ENCODE assay signal across 9 cellular contexts in the genomic region with DNA sequence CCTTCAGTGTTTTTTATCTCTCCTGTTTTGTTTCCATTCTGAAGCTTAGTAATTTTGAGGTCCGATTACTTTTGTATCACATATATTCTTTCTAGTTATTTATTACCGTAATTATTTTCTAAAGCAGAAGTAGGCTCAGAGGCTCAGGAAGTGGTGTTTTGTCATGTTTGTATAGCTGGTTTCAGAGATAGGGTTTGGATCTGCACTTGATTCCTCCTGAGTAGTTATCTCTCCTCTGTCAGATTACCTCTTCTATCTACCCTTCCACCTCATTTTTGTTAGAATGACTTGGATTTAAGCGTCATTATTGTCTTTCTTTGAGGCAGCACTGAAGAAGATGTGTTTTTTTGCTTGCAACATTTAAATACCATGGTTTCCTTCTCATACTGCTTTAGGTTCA.
DNase-seq lines count a peak whose midpoint lies in the region; ATAC-seq, FAIRE-seq and TF ChIP-seq lines count a peak whose summit lies in the region.
"Had no signal": no experiment of that assay in that cellular context is flagged by ENCODE, and none has a peak within 500 bp of the region (broad histone marks: within the 10 kb centered on the region; RNA-seq: fewer than 3 reads in every experiment).

No MANE protein-coding gene starts in this region.

- CTCF ChIA-PET in RWPE1 (lab: Yijun Ruan, JAX) = interaction anchor here (0.6 to 1.5 kb wide), 9 partner anchors 10 to 847 kb away, joined by 3 to 5 read pairs (median 3); no protein-coding TSS in a partner anchor

- H3K9ac ChIP-seq in MM.1S (ENCODE audit: low read length) = no peak overlapping the region

- H4K20me1 ChIP-seq in MM.1S (ENCODE audit: insufficient read depth, low read length) = no peaks in the 10 kb centered on the region

- peaks cover 22% of the 10 kb centered on the region for H3K4me1 Mint-ChIP-seq in endothelial cell (ENCODE audit: unreplicated experiment)

- no peak overlapping the region for H2AFZ ChIP-seq in MM.1S (ENCODE audit: low read length)

- TF ChIP-seq CTCF in endothelial cell (IDR thresholded peaks at IDR 0.05; ENCODE audit: unreplicated experiment) (no peak), RWPE1 (conservative IDR thresholded peaks at IDR 0.05; ENCODE audit: low read depth) (no peak), MM.1S (IDR thresholded peaks at IDR 0.05; ENCODE audit: low read length) (no peak)

- in situ Hi-C loops in KBM-7 (cut with MboI; ENCODE audit: low pct_unique_long_range_greater_than_20kb, low sequenced_read_pairs) = no loop called here

- no peaks in the 10 kb centered on the region for H3K4me1 ChIP-seq in MM.1S (ENCODE audit: low read length)

- H3F3A ChIP-seq in MM.1S (ENCODE audit: insufficient read depth, low read length) = no peaks in the 10 kb centered on the region

- no peaks in the 10 kb centered on the region for H3K79me2 ChIP-seq in MM.1S (ENCODE audit: low read length)

- no peaks in the 10 kb centered on the region for H3K9me3 ChIP-seq in MM.1S (replicated peaks; ENCODE audit: insufficient read depth, low read length)

- ATAC-seq in GM18502 (IDR thresholded peaks at IDR 0.05; ENCODE audit: poor library complexity, unreplicated experiment) (peak; percentile 55), GM21576 (IDR thresholded peaks at IDR 0.05; ENCODE audit: unreplicated experiment) (peak; percentile 40)

- H3K27me3 Mint-ChIP-seq in endothelial cell (ENCODE audit: unreplicated experiment) = peaks cover 6% of the 10 kb centered on the region

- H3K36me3 ChIP-seq in MM.1S (replicated peaks; ENCODE audit: insufficient read depth, low read length) = no peaks in the 10 kb centered on the region

- no peaks in the 10 kb centered on the region for H3K9me3 Mint-ChIP-seq in endothelial cell (ENCODE audit: unreplicated experiment)

- no peak overlapping the region for H3K4me2 ChIP-seq in MM.1S (ENCODE audit: low read depth, low read length)

- H3K9me2 ChIP-seq in MM.1S (replicated peaks; ENCODE audit: insufficient read depth, low read length) = no peaks in the 10 kb centered on the region

- H3K27ac ChIP-seq in RWPE1 = no peak overlapping the region
- H3K27ac ChIP-seq in MM.1S (ENCODE audit: low read length) = no peak overlapping the region
- H3K27ac ChIP-seq: SK-N-MC had no signal

- POLR2A ChIA-PET in RWPE1 (lab: Yijun Ruan, JAX; ENCODE audit: low non-redundant PET) = no interaction called here

- DNase-seq in KBM-7 = peak; percentile 89
- DNase-seq in endothelial cell (ENCODE audit: low spot score) = no peak
- DNase-seq in RWPE1 (ENCODE audit: low spot score) = no peak
- no peak for DNase-seq in frontal cortex (ENCODE audit: low spot score in 2 of 2)
- DNase-seq in NCI-H1436 treated with DMSO at 0.1 percent for 48 hours (lab: John Stamatoyannopoulos, UW) = no peak
- DNase-seq in MM.1S = no peak

- H3K4me3 ChIP-seq in MM.1S (ENCODE audit: low read length) = no peak overlapping the region
- H3K4me3 ChIP-seq: SK-N-MC had no signal

- peak overlapping the region; percentile 97 for H3K27ac Mint-ChIP-seq in endothelial cell (ENCODE audit: unreplicated experiment)

- no peak overlapping the region for H3K4me3 Mint-ChIP-seq in endothelial cell (ENCODE audit: unreplicated experiment)

- peaks cover 14% of the 10 kb centered on the region for H3K36me3 Mint-ChIP-seq in endothelial cell (ENCODE audit: low read depth, unreplicated experiment)

- FAIRE-seq in frontal cortex (lab: Jason Lieb, UNC) = no peak

- no peaks in the 10 kb centered on the region for H3K27me3 ChIP-seq in MM.1S (replicated peaks; ENCODE audit: insufficient read depth, low read length)
